Comparison of ENCODE assay signal across 13 cellular contexts in the genomic region with DNA sequence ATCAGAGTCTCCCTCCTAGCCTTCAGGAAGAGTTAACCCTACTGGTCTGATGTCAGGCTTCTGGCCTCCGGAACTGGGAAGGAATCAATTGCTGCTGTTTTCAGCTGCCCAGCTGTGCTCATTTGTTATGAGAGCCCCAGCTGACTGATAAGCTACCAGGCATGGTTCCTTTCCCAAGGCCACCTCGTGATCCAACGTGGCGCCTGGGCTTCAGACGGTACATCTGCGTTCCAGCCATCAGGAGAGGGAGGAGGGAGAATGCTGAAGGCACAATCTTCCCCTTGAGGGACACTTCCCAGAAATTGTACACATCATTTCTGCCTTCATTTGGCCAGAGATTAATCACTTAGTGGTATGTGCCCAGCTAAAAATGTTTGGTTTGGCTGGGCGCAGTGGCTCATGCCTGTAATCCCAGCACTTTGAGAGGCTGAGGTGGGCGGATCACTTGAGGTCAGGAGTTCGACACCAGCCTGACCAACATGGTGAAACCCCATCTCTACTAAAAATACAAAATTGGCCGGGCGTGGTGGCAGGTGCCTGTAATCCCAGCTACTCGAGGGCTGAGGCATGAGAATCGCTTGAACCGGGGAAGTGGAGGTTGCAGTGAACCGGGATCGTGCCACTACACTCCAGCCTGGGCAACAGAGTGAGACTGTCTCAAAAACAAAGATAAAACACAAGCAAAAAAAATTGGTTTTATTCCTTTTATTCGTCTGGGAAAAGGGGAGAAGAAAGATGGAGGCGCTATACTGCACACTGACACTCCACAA. TPM values are rescaled to one million over a fixed set of nuclear protein-coding genes. Genes with fewer than 3 reads are reported as not detected.
DNase-seq lines count a peak whose midpoint lies in the region; ATAC-seq and TF ChIP-seq lines count a peak whose summit lies in the region.
"Had no signal": no experiment of that assay in that cellular context is flagged by ENCODE, and none has a peak within 500 bp of the region (broad histone marks: within the 10 kb centered on the region; RNA-seq: fewer than 3 reads in every experiment).

No MANE protein-coding gene starts in this region.

- no peaks in the 10 kb centered on the region for H3K36me3 Mint-ChIP-seq in activated CD4-positive, alpha-beta T cell treated with anti-CD3 and anti-CD28 coated beads, Interleukin-2, amount 10 ng/mL, durations not matched to agents 7 days and 5 days (ENCODE audit: low read depth)
- H3K36me3 Mint-ChIP-seq: neural progenitor cell had no signal

- peaks cover 3% of the 10 kb centered on the region; the same call in 1 of the 2 replicates for H3K9me1 ChIP-seq in IMR-90 (ENCODE audit: insufficient read depth, low read length)

- H3K9me3 ChIP-seq in IMR-90 (ENCODE audit: control insufficient read depth, insufficient read depth, low read length) = no peaks in the 10 kb centered on the region

- no peak overlapping the region; the same call in 1 of the 2 replicates for H3K27ac ChIP-seq in IMR-90 (ENCODE audit: insufficient read depth, low read length)
- H3K27ac ChIP-seq: neural progenitor cell, PC-9 had no signal

- H3K79me1 ChIP-seq in IMR-90 (ENCODE audit: low read depth in 1 of 2, low read length in 2 of 2) = no peaks in the 10 kb centered on the region

- no peak overlapping the region for H3K23ac ChIP-seq in IMR-90 (ENCODE audit: low read depth, low read length)

- WGBS in IMR-90 (ENCODE audit: extremely low coverage in 2 of 2, insufficient read length in 1 of 2), 2 experiments = 65% methylated on average over 2 of the region's 18 CpGs; no CpG with 5 or more reads in 1 of the 2 experiments

- no peak overlapping the region for H3K4me3 ChIP-seq in IMR-90 (ENCODE audit: insufficient read depth, low read depth, low read length)
- no peak overlapping the region for H3K4me3 ChIP-seq in cardiac fibroblast (replicated peaks in 1 of 2; ENCODE audit: low read depth in 2 of 2, low read length in 2 of 2)
- H3K4me3 ChIP-seq: GM12878, neural progenitor cell, PC-9 had no signal

- no peak overlapping the region for H3K27ac Mint-ChIP-seq in activated CD4-positive, alpha-beta T cell treated with anti-CD3 and anti-CD28 coated beads, Interleukin-2, amount 10 ng/mL, durations not matched to agents 7 days and 5 days

- no peak overlapping the region for H3K9ac ChIP-seq in IMR-90 (ENCODE audit: low read depth, low read length)
- H3K9ac ChIP-seq: neural progenitor cell had no signal

- no peaks in the 10 kb centered on the region for H3K9me3 Mint-ChIP-seq in activated CD4-positive, alpha-beta T cell treated with anti-CD3 and anti-CD28 coated beads, Interleukin-2, amount 10 ng/mL, durations not matched to agents 7 days and 5 days
- H3K9me3 Mint-ChIP-seq: neural progenitor cell had no signal

- peak overlapping the region; percentile 58 for H3K4ac ChIP-seq in IMR-90 (ENCODE audit: low read depth, low read length)

- TF ChIP-seq RAD21 in IMR-90 (IDR thresholded peaks at IDR 0.05; ENCODE audit: low read length) = no peak

- no peak overlapping the region for H2BK5ac ChIP-seq in IMR-90 (ENCODE audit: low read depth, low read length, poor library complexity, severe bottlenecking)

- POLR2A ChIA-PET in IMR-90 (lab: Charles Lee; ENCODE audit: unreplicated experiment) = no interaction called here
- POLR2A ChIA-PET in activated CD4-positive, alpha-beta T cell treated with anti-CD3 and anti-CD28 coated beads, Interleukin-2, amount 10 ng/mL, durations not matched to agents 7 days and 5 days (lab: Charles Lee) = no interaction called here

- H2BK120ac ChIP-seq in IMR-90 (ENCODE audit: low read depth, low read length) = peak overlapping the region; percentile 86

- H3K4me2 ChIP-seq in IMR-90 (ENCODE audit: low read depth, low read length) = no peak overlapping the region
- H3K4me2 ChIP-seq: neural progenitor cell, PC-9 had no signal

- peaks cover 19% of the 10 kb centered on the region for H3K27me3 Mint-ChIP-seq in activated CD4-positive, alpha-beta T cell treated with anti-CD3 and anti-CD28 coated beads, Interleukin-2, amount 10 ng/mL, durations not matched to agents 7 days and 5 days

- peak overlapping the region; percentile 79; the same call in 1 of the 2 replicates for H2AK5ac ChIP-seq in IMR-90 (ENCODE audit: low read depth, low read length)

- in situ Hi-C loops in IMR-90 (cut with MboI; ENCODE audit: low sequenced_read_pairs) = no loop called here

- peak; percentile 24 for DNase-seq in IMR-90
- DNase-seq in cardiac fibroblast (ENCODE audit: low read depth in 2 of 2) = peak; percentile 86 to 98
- peak; percentile 48 for DNase-seq in iris pigment epithelial cell (ENCODE audit: low read depth)
- peak; percentile 94 for DNase-seq in stromal cell of bone marrow (ENCODE audit: low read depth)
- no peak for DNase-seq in activated CD4-positive, alpha-beta T cell treated with anti-CD3 and anti-CD28 coated beads, Interleukin-2, amount 10 ng/mL, durations not matched to agents 7 days and 5 days
- DNase-seq in NCI-H1417 (lab: John Stamatoyannopoulos, UW) = no peak
- DNase-seq: PC-9; stimulated activated CD4-positive, alpha-beta T cell treated with anti-CD3 and anti-CD28 coated beads, Interleukin-2, amount 100 ng/mL, for 24 hours; stimulated activated naive CD4-positive, alpha-beta T cell had no signal

- BruUV-seq in IMR-90 (replicated peaks; lab: Mats Ljungman, UMichigan) = no TSS peak

- peak overlapping the region; percentile 36; the same call in 1 of the 3 replicates for H2BK15ac ChIP-seq in IMR-90 (ENCODE audit: low read depth, low read length)

- peak overlapping the region in 1 of 2 experiments; percentile 70; a peak in 1 of 4 replicates for H4K8ac ChIP-seq in IMR-90 (ENCODE audit: low read depth in 2 of 2, low read length in 2 of 2)

- peak overlapping the region; percentile 34; the same call in 1 of the 2 replicates for H3K14ac ChIP-seq in IMR-90 (replicated peaks; ENCODE audit: low read depth, low read length)

- no peaks in the 10 kb centered on the region for H4K20me1 ChIP-seq in IMR-90 (ENCODE audit: insufficient read depth, low read length)

- H3K4me3 Mint-ChIP-seq in activated CD4-positive, alpha-beta T cell treated with anti-CD3 and anti-CD28 coated beads, Interleukin-2, amount 10 ng/mL, durations not matched to agents 7 days and 5 days = no peak overlapping the region
- H3K4me3 Mint-ChIP-seq: neural progenitor cell had no signal

- H4K91ac ChIP-seq in IMR-90 (ENCODE audit: insufficient read depth, low read depth, low read length) = no peak overlapping the region

- no peak overlapping the region for H3K56ac ChIP-seq in IMR-90 (ENCODE audit: extremely low read depth, insufficient read depth, low read length)

- H3K4me1 Mint-ChIP-seq in activated CD4-positive, alpha-beta T cell treated with anti-CD3 and anti-CD28 coated beads, Interleukin-2, amount 10 ng/mL, durations not matched to agents 7 days and 5 days = no peaks in the 10 kb centered on the region

- H3K4me1 ChIP-seq in IMR-90 (ENCODE audit: control insufficient read depth, insufficient read depth, low read length) = peaks cover 15% of the 10 kb centered on the region; the same call in 1 of the 2 replicates

- H2BK20ac ChIP-seq in IMR-90 (ENCODE audit: low read depth, low read length) = peak overlapping the region; percentile 16

- intact Hi-C loops in IMR-90 (cut with micrococcal nuclease) = no loop called here

- H2AK9ac ChIP-seq in IMR-90 (replicated peaks; ENCODE audit: low read depth, low read length, poor library complexity) = peak overlapping the region; percentile 38

- ATAC-seq in IMR-90 (ENCODE audit: low read depth) = no peak; the same call in 1 of the 2 replicates
- no peak for ATAC-seq in HG03457 (IDR thresholded peaks at IDR 0.05; ENCODE audit: unreplicated experiment)
- no peak for ATAC-seq in HG03097 (IDR thresholded peaks at IDR 0.05; ENCODE audit: low FRiP score, unreplicated experiment)
- ATAC-seq: GM12878 had no signal

- CTCF ChIA-PET in IMR-90 (lab: Yijun Ruan, JAX) = interaction anchor here (1.7 kb wide), 1 partner anchor 84 kb away, joined by 5 read pairs; no protein-coding TSS in a partner anchor
- CTCF ChIA-PET in activated CD4-positive, alpha-beta T cell treated with anti-CD3 and anti-CD28 coated beads, Interleukin-2, amount 10 ng/mL, durations not matched to agents 7 days and 5 days (lab: Charles Lee) = interaction anchor here (0.7 to 2.2 kb wide), 2 partner anchors 10 to 64 kb away, joined by 3 to 8 read pairs; partner anchors contain the start of gene ARMC9

- H3K36me3 ChIP-seq in IMR-90 (ENCODE audit: control insufficient read depth, insufficient read depth, low read length) = no peaks in the 10 kb centered on the region
- H3K36me3 ChIP-seq: neural progenitor cell had no signal

- H3K27me3 ChIP-seq in IMR-90 (ENCODE audit: control insufficient read depth, insufficient read depth, low read length) = no peaks in the 10 kb centered on the region
- H3K27me3 ChIP-seq: neural progenitor cell had no signal

- H4K5ac ChIP-seq in IMR-90 (ENCODE audit: low read depth, low read length) = peak overlapping the region; percentile 49; the same call in 1 of the 2 replicates

- H2AFZ ChIP-seq in IMR-90 (replicated peaks; ENCODE audit: low read length, poor library complexity) = peak overlapping the region; percentile 19
- H2AFZ ChIP-seq: PC-9 had no signal

- peak overlapping the region; percentile 55; the same call in 1 of the 2 replicates for H3K18ac ChIP-seq in IMR-90 (ENCODE audit: low read depth, low read length)

- dilution Hi-C loops in IMR-90 (cut with HindIII; ENCODE audit: low sequenced_read_pairs, unreplicated experiment) = no loop called here

- TF ChIP-seq CTCF in IMR-90 (conservative IDR thresholded peaks at IDR 0.05; ENCODE audit: low read depth, low read length) (no peak), cardiac fibroblast (IDR thresholded peaks at IDR 0.05; ENCODE audit: low read depth, low read length) (no peak)

- TF ChIP-seq POLR2A in IMR-90 (IDR thresholded peaks at IDR 0.05; ENCODE audit: low read depth, low read length) = no peak

TF ChIP-seq in IMR-90, 13 proteins besides CTCF, POLR2A, EP300 and RAD21 (continues in another document):
- TF ChIP-seq NFE2L2 (IDR thresholded peaks at IDR 0.05; ENCODE audit: low read depth, low read length) (no peak), MAZ (IDR thresholded peaks at IDR 0.05; ENCODE audit: borderline replicate concordance, low read depth, low read length) (no peak)

RNA-seq across cellular contexts. Expression of gene ARMC9, which starts 10.5 kb away (rescaled TPM):
- 39.4 and 46.6 TPM in 2 replicates for total RNA-seq in IMR-90 (2012; rRNA removed)
- polyA plus RNA-seq in IMR-90 (2012; rRNA removed) = 33.6 and 36.0 TPM in 2 replicates
- polyA plus RNA-seq in IMR-90 (2012; cell fraction: cytosol; rRNA removed) = 29.9 and 42.2 TPM in 2 replicates
- 46.6 and 56.9 TPM in 2 replicates for polyA plus RNA-seq in IMR-90 (2012; cell fraction: nucleus; rRNA removed; ENCODE audit: low replicate concordance)
- total RNA-seq in activated CD4-positive, alpha-beta T cell treated with anti-CD3 and anti-CD28 coated beads, Interleukin-2, amount 10 ng/mL, durations not matched to agents 7 days and 5 days = under 1 TPM; 0.45 to 0.58 TPM

Comparison
In these comparisons a context has a peak if more than half of its experiments do, and no peak if none do; other contexts are left out.
1. DNase-seq: peak in IMR-90 (single experiment), cardiac fibroblast (2 of 2), iris pigment epithelial cell (single experiment) and stromal cell of bone marrow (single experiment); none in activated CD4-positive, alpha-beta T cell treated with anti-CD3 and anti-CD28 coated beads, Interleukin-2, amount 10 ng/mL, durations not matched to agents 7 days and 5 days (single experiment) and NCI-H1417 (0 of 3).
2. RNA of gene ARMC9, which starts 10.5 kb away (total RNA-seq): 39.4 to 46.6 TPM in IMR-90; 0.45 to 0.58 TPM in activated CD4-positive, alpha-beta T cell treated with anti-CD3 and anti-CD28 coated beads, Interleukin-2, amount 10 ng/mL, durations not matched to agents 7 days and 5 days; every median in the first group is over 10 times any median in the second.